ENCODE assay signal across 21 cellular contexts in genomic region chr6:146191600-146191999, GRCh38.
DNase-seq lines count a peak whose midpoint lies in the region; ATAC-seq and TF ChIP-seq lines count a peak whose summit lies in the region.
"Had no signal": no experiment of that assay in that cellular context is flagged by ENCODE, and none has a peak within 500 bp of the region (broad histone marks: within the 10 kb centered on the region; RNA-seq: fewer than 3 reads in every experiment).

No MANE protein-coding gene starts in this region.

- H3K9ac ChIP-seq in endodermal cell (ENCODE audit: extremely low read depth, low read length, poor library complexity, severe bottlenecking) (no peak overlapping the region), neural progenitor cell (no peak overlapping the region), neuronal stem cell (ENCODE audit: low read depth, low read length, poor library complexity) (no peak overlapping the region)
- H3K9ac ChIP-seq: BLaER1 had no signal

- H4K8ac ChIP-seq in neuronal stem cell (ENCODE audit: low read depth, low read length) = no peak overlapping the region

- POLR2A ChIA-PET in HEK293T (lab: Yijun Ruan, JAX) = no interaction called here

- H4K91ac ChIP-seq in neuronal stem cell (ENCODE audit: low read depth, low read length, poor library complexity) = no peak overlapping the region

- peak overlapping the region; percentile 21 for H3K4me2 ChIP-seq in neural progenitor cell
- H3K4me2 ChIP-seq in neuronal stem cell (ENCODE audit: insufficient read depth, low read length, poor library complexity, severe bottlenecking) = no peak overlapping the region
- H3K4me2 ChIP-seq: BLaER1 had no signal

- H3K4me1 ChIP-seq in endodermal cell (ENCODE audit: control insufficient read depth, insufficient read depth, low read length) (peaks cover 11% of the 10 kb centered on the region), neural progenitor cell (peaks cover 23% of the 10 kb centered on the region), neuronal stem cell (ENCODE audit: control insufficient read depth in 2 of 2, insufficient read depth in 1 of 2, low read depth in 1 of 2, low read length in 2 of 2) (peaks cover 2 to 15% of the 10 kb centered on the region in 2 donors)
- H3K4me1 ChIP-seq: BE2C, BLaER1 had no signal

- H3K18ac ChIP-seq in neuronal stem cell (ENCODE audit: low read length) = no peak overlapping the region

- no peak overlapping the region for H2BK15ac ChIP-seq in neuronal stem cell (ENCODE audit: low read length)

- 60 to 76% methylated on average over 1 to 2 of the region's 2 CpGs for WGBS in endodermal cell (ENCODE audit: insufficient coverage in 1 of 2, insufficient read length in 1 of 2), 2 experiments
- no CpG with 5 or more reads among the region's 2 CpGs for WGBS in neuronal stem cell (ENCODE audit: extremely low coverage in 2 of 2, insufficient read length in 2 of 2, insufficient replicate concordance in 1 of 2), 2 donors

- no peaks in the 10 kb centered on the region for H3K27me3 ChIP-seq in endodermal cell (ENCODE audit: control insufficient read depth, insufficient read depth, low read length, poor library complexity, severe bottlenecking)
- no peaks in the 10 kb centered on the region for H3K27me3 ChIP-seq in neural progenitor cell
- H3K27me3 ChIP-seq in neuronal stem cell (ENCODE audit: control insufficient read depth in 3 of 3, insufficient read depth in 3 of 3, low read depth in 1 of 3, low read length in 3 of 3) = no peaks in the 10 kb centered on the region
- H3K27me3 ChIP-seq: BLaER1 had no signal

- H3K9me3 Mint-ChIP-seq in endodermal cell (no peaks in the 10 kb centered on the region), neural progenitor cell (peaks cover 4% of the 10 kb centered on the region)

- CTCF ChIA-PET in HEK293T (lab: Yijun Ruan, JAX) = no interaction called here

- H3K4me3 Mint-ChIP-seq in endodermal cell (no peak overlapping the region), neural progenitor cell (no peak overlapping the region)
- H3K4me3 Mint-ChIP-seq: CD14-positive monocyte; CD4-positive, alpha-beta memory T cell; CD4-positive, CD25-positive, alpha-beta regulatory T cell; CD8-positive, alpha-beta memory T cell had no signal

- H3K27me3 Mint-ChIP-seq in endodermal cell (ENCODE audit: insufficient read depth) (no peaks in the 10 kb centered on the region), neural progenitor cell (ENCODE audit: insufficient read depth, low read depth) (peaks cover 4% of the 10 kb centered on the region)
- H3K27me3 Mint-ChIP-seq: CD4-positive, CD25-positive, alpha-beta regulatory T cell had no signal

- ATAC-seq in GM21528 (IDR thresholded peaks at IDR 0.05; ENCODE audit: low FRiP score, unreplicated experiment) = no peak
- ATAC-seq in GM19023 (IDR thresholded peaks at IDR 0.05; ENCODE audit: unreplicated experiment) = no peak

- TF ChIP-seq CTCF in endodermal cell (conservative IDR thresholded peaks at IDR 0.05) = no peak
- no peak for TF ChIP-seq CTCF in neural progenitor cell (IDR thresholded peaks at IDR 0.05)

- no peaks in the 10 kb centered on the region for H3K9me3 ChIP-seq in endodermal cell (ENCODE audit: control insufficient read depth, low read length)
- no peaks in the 10 kb centered on the region for H3K9me3 ChIP-seq in neural progenitor cell (ENCODE audit: low read depth)
- no peaks in the 10 kb centered on the region for H3K9me3 ChIP-seq in neuronal stem cell (replicated peaks in 1 of 2; ENCODE audit: control insufficient read depth in 2 of 2, insufficient read depth in 1 of 2, low read depth in 1 of 2, low read length in 2 of 2)
- H3K9me3 ChIP-seq: BE2C, BLaER1 had no signal

- no peak for DNase-seq in HEK293T (ENCODE audit: extremely low spot score)
- no peak for DNase-seq in endodermal cell
- peak; percentile 24 for DNase-seq in neural progenitor cell (ENCODE audit: low spot score)
- DNase-seq in neuronal stem cell (ENCODE audit: low spot score) = peak; percentile 14
- no peak for DNase-seq in NCI-H446 treated with DMSO at 0.1 percent for 48 hours (lab: John Stamatoyannopoulos, UW)
- DNase-seq in NCI-H1048 (lab: John Stamatoyannopoulos, UW) = no peak
- DNase-seq: 8988T; ACHN; BE2C; CD4-positive, alpha-beta memory T cell; CD4-positive, CD25-positive, alpha-beta regulatory T cell; CD8-positive, alpha-beta memory T cell; COR-L47; DMS 273 treated with DMSO at 0.1 percent for 48 hours; DMS153; DMS79 treated with DMSO at 0.1 percent for 48 hours; GF-D8 had no signal

- H3K36me3 ChIP-seq in endodermal cell (ENCODE audit: control insufficient read depth, insufficient read depth, low read length) = no peaks in the 10 kb centered on the region
- no peaks in the 10 kb centered on the region for H3K36me3 ChIP-seq in neural progenitor cell
- no peaks in the 10 kb centered on the region for H3K36me3 ChIP-seq in neuronal stem cell (replicated peaks in 1 of 2; ENCODE audit: control insufficient read depth in 2 of 2, insufficient read depth in 2 of 2, low read length in 2 of 2)
- H3K36me3 ChIP-seq: BE2C, BLaER1 had no signal

- H3K79me1 ChIP-seq in neuronal stem cell (ENCODE audit: low read depth, low read length) = no peaks in the 10 kb centered on the region

- H2BK12ac ChIP-seq in neuronal stem cell (ENCODE audit: low read length) = no peak overlapping the region

- H3K4me3 ChIP-seq in endodermal cell (ENCODE audit: low read length) (peak overlapping the region; percentile 30), neural progenitor cell (no peak overlapping the region), neuronal stem cell (ENCODE audit: low read length in 2 of 2) (no peak overlapping the region)
- H3K4me3 ChIP-seq: BLaER1 had no signal

- no peaks in the 10 kb centered on the region for H4K20me1 ChIP-seq in neural progenitor cell (ENCODE audit: low read depth)
- H4K20me1 ChIP-seq: BLaER1 had no signal

- peak overlapping the region; percentile 25 for H3K27ac Mint-ChIP-seq in endodermal cell
- peak overlapping the region; percentile 51 for H3K27ac Mint-ChIP-seq in neural progenitor cell
- H3K27ac Mint-ChIP-seq: CD14-positive monocyte; CD4-positive, alpha-beta memory T cell; CD4-positive, CD25-positive, alpha-beta regulatory T cell; CD8-positive, alpha-beta memory T cell had no signal

- no peaks in the 10 kb centered on the region for H3K36me3 Mint-ChIP-seq in endodermal cell (ENCODE audit: low read depth)
- peaks cover 2% of the 10 kb centered on the region for H3K36me3 Mint-ChIP-seq in neural progenitor cell
- H3K36me3 Mint-ChIP-seq: CD14-positive monocyte; CD4-positive, alpha-beta memory T cell; CD4-positive, CD25-positive, alpha-beta regulatory T cell; CD8-positive, alpha-beta memory T cell had no signal

- no peaks in the 10 kb centered on the region for H3F3A ChIP-seq in neural progenitor cell (ENCODE audit: low read depth)

- H2AK5ac ChIP-seq in neuronal stem cell (ENCODE audit: low read depth, low read length) = no peak overlapping the region

- H3K27ac ChIP-seq in endodermal cell (ENCODE audit: low read depth, low read length) (no peak overlapping the region), neural progenitor cell (no peak overlapping the region), neuronal stem cell (replicated peaks; ENCODE audit: low read length) (no peak overlapping the region)
- H3K27ac ChIP-seq: BLaER1 had no signal

- no peak overlapping the region for H2AFZ ChIP-seq in neural progenitor cell (replicated peaks)
- H2AFZ ChIP-seq in neuronal stem cell (ENCODE audit: low read length) = peak overlapping the region; percentile 13

- H3K79me2 ChIP-seq in neural progenitor cell (ENCODE audit: low read depth) = no peaks in the 10 kb centered on the region

- no peak overlapping the region for H2BK5ac ChIP-seq in neuronal stem cell (ENCODE audit: low read length)

- H2BK120ac ChIP-seq in neuronal stem cell (ENCODE audit: low read depth, low read length) = no peak overlapping the region

- H3K23ac ChIP-seq in neuronal stem cell (ENCODE audit: low read depth, low read length, poor library complexity) = no peak overlapping the region

- H3K4me1 Mint-ChIP-seq in endodermal cell (peaks cover 37% of the 10 kb centered on the region), neural progenitor cell (peaks cover 12% of the 10 kb centered on the region)
- H3K4me1 Mint-ChIP-seq: CD14-positive monocyte; CD4-positive, alpha-beta memory T cell; CD4-positive, CD25-positive, alpha-beta regulatory T cell; CD8-positive, alpha-beta memory T cell had no signal

- no peak overlapping the region for H3K4ac ChIP-seq in neuronal stem cell (ENCODE audit: low read length)

- H3K14ac ChIP-seq in neuronal stem cell (ENCODE audit: low read length) = no peak overlapping the region

TF ChIP-seq in HEK293T, 16 proteins besides CTCF, POLR2A, EP300 and RAD21:
- TF ChIP-seq PKNOX1 (IDR thresholded peaks at IDR 0.05) = peak; percentile 44; the same call in 1 of the 2 replicates
- no peak for TF ChIP-seq FOXM1 (IDR thresholded peaks at IDR 0.05; ENCODE audit: borderline replicate concordance)

Comparison
In these comparisons a context has a peak if more than half of its experiments do, and no peak if none do; other contexts are left out.
1. DNase-seq: peak in neural progenitor cell (single experiment) and neuronal stem cell (single experiment); none in HEK293T (single experiment), endodermal cell (single experiment), NCI-H446 treated with DMSO at 0.1 percent for 48 hours (single experiment) and NCI-H1048 (single experiment).